In genomic region chr16:11308493-11309283, GRCh38 we compare ENCODE assay signal across 18 cellular contexts. TPM values are rescaled to one million over a fixed set of nuclear protein-coding genes. Genes with fewer than 3 reads are reported as not detected.
DNase-seq lines count a peak whose midpoint lies in the region; ATAC-seq and TF ChIP-seq lines count a peak whose summit lies in the region.
"Had no signal": no experiment of that assay in that cellular context is flagged by ENCODE, and none has a peak within 500 bp of the region (broad histone marks: within the 10 kb centered on the region; RNA-seq: fewer than 3 reads in every experiment).

No MANE protein-coding gene starts in this region.

- no peaks in the 10 kb centered on the region for H3K79me2 ChIP-seq in GM23338 (replicated peaks; ENCODE audit: insufficient read depth)
- H3K79me2 ChIP-seq: parathyroid adenoma had no signal

- H3K27me3 Mint-ChIP-seq in GM23338 (ENCODE audit: insufficient read depth, low read depth, poor library complexity): peaks cover 6% of the 10 kb centered on the region

- peaks cover 16% of the 10 kb centered on the region for H3F3A ChIP-seq in GM23338 (replicated peaks; ENCODE audit: low read depth)

- H3K27ac ChIP-seq in GM23338 (ENCODE audit: low read depth): no peak overlapping the region
- peak overlapping the region; percentile 65 to 75 for H3K27ac ChIP-seq in left lung
- H3K27ac ChIP-seq: C4-2B, parathyroid adenoma had no signal

- no peaks in the 10 kb centered on the region for H3K9me3 ChIP-seq in left lung

- no peak for TF ChIP-seq CTCF in GM23338 (conservative IDR thresholded peaks at IDR 0.05; ENCODE audit: low read depth in 2 of 2)
- no peak for TF ChIP-seq CTCF in left lung (IDR thresholded peaks at IDR 0.05)

- H2AFZ ChIP-seq in GM23338: peak overlapping the region; percentile 88; the same call in 1 of the 2 replicates

- H3K27ac Mint-ChIP-seq in GM23338: no peak overlapping the region

- no peaks in the 10 kb centered on the region for H4K20me1 ChIP-seq in GM23338 (replicated peaks; ENCODE audit: insufficient read depth)

- DNase-seq in COLO668 (lab: John Stamatoyannopoulos, UW; ENCODE audit: unreplicated experiment) (peak; percentile 70), GM23338 (ENCODE audit: low spot score) (no peak), NCI-H510A treated with DMSO at 0.1 percent for 48 hours (lab: John Stamatoyannopoulos, UW) (peak; percentile 77), left lung (no peak), hippocampal formation (lab: John Stamatoyannopoulos, UW) (no peak), medulla oblongata (ENCODE audit: extremely low spot score) (no peak)
- DNase-seq in central memory CD4-positive, alpha-beta T cell: no peak
- no peak for DNase-seq in effector CD8-positive, alpha-beta T cell (lab: John Stamatoyannopoulos, UW)
- DNase-seq: activated CD4-positive, alpha-beta T cell treated with anti-CD3 and anti-CD28 coated beads, Interleukin-2, amount 50 U/mL, for 4 hours; cortex of kidney; left colon; NCI-H446; stimulated activated CD4-positive, alpha-beta T cell treated with anti-CD3 and anti-CD28 coated beads, Interleukin-4, amount 100 ng/mL, for 24 hours; substantia nigra had no signal

- ATAC-seq in GM23338: peak; percentile 56
- no peak for ATAC-seq in left lung
- ATAC-seq: activated naive CD4-positive, alpha-beta T cell treated with anti-CD3 and anti-CD28 coated beads, Interleukin-2, amount 50 U/mL, for 72 hours; left colon had no signal

- H3K4me3 ChIP-seq in GM23338: no peak overlapping the region
- no peak overlapping the region for H3K4me3 ChIP-seq in left lung

- no peak overlapping the region for H3K4me3 Mint-ChIP-seq in GM23338

- 0 out of 3 replicates have a peak, but pooled peaks cover 2% of the 10 kb centered on the region for H3K9me3 Mint-ChIP-seq in GM23338
- H3K9me3 Mint-ChIP-seq: activated naive CD4-positive, alpha-beta T cell treated with anti-CD3 and anti-CD28 coated beads, Interleukin-2, amount 50 U/mL, for 72 hours had no signal

- peaks cover 26% of the 10 kb centered on the region for H3K4me1 Mint-ChIP-seq in GM23338

- peaks cover 20% of the 10 kb centered on the region for H3K4me1 ChIP-seq in GM23338 (ENCODE audit: insufficient read depth)
- peaks cover 4 to 68% of the 10 kb centered on the region in 2 donors for H3K4me1 ChIP-seq in left lung

- H3K27me3 ChIP-seq in GM23338 (ENCODE audit: insufficient read depth) (no peaks in the 10 kb centered on the region), left lung (no peaks in the 10 kb centered on the region)

- no peaks in the 10 kb centered on the region; the same call in 2 of the 3 replicates for H3K36me3 Mint-ChIP-seq in GM23338 (ENCODE audit: low read depth)
- H3K36me3 Mint-ChIP-seq: activated naive CD4-positive, alpha-beta T cell treated with anti-CD3 and anti-CD28 coated beads, Interleukin-2, amount 50 U/mL, for 72 hours had no signal

- H3K36me3 ChIP-seq in GM23338 (ENCODE audit: insufficient read depth) (no peaks in the 10 kb centered on the region; the same call in 1 of the 2 replicates), left lung (no peaks in the 10 kb centered on the region)

- no peak overlapping the region for H3K4me2 ChIP-seq in GM23338

- H3K9me2 ChIP-seq in GM23338 (ENCODE audit: insufficient read depth): no peaks in the 10 kb centered on the region; the same call in 1 of the 2 replicates

- intact Hi-C loops in left lung (cut with DNase I): no loop called here

TF ChIP-seq in GM23338, 12 proteins besides CTCF, POLR2A, EP300 and RAD21 (continues in another document):
- no peak for TF ChIP-seq JUNB (IDR thresholded peaks at IDR 0.05; ENCODE audit: unreplicated experiment)
- no peak for TF ChIP-seq EZH2 (IDR thresholded peaks at IDR 0.05; ENCODE audit: low read depth, unreplicated experiment)
- no peak for TF ChIP-seq NANOG (IDR thresholded peaks at IDR 0.05; ENCODE audit: borderline replicate concordance)
- TF ChIP-seq ZNF462 (CRISPR knock-in tag; IDR thresholded peaks at IDR 0.05): no peak
- no peak for TF ChIP-seq STAT1 (IDR thresholded peaks at IDR 0.05; ENCODE audit: unreplicated experiment)
- TF ChIP-seq CREB1 (CRISPR knock-in tag; IDR thresholded peaks at IDR 0.05; ENCODE audit: low read depth): no peak

RNA-seq across cellular contexts. Expression of gene PRM1, which starts 27.6 kb away (rescaled TPM):
- not detected in 2 replicates for total RNA-seq in GM23338 (2014; rRNA removed; shearing (Covaris generic))
- 1.2 and 2.1 TPM in 2 replicates for polyA plus RNA-seq in GM23338 (2016; fragmentation: Nextera tagmentation; extraction: Ambion mirVana)
- not detected for total RNA-seq in left lung
- total RNA-seq: activated naive CD4-positive, alpha-beta T cell treated with anti-CD3 and anti-CD28 coated beads, Interleukin-2, amount 50 U/mL, for 72 hours; fibroblast of villous mesenchyme; left colon had no signal

RNA-seq across cellular contexts. Expression of gene PRM2, which starts 32.4 kb away (rescaled TPM):
- not detected in 2 replicates for total RNA-seq in GM23338 (2014; rRNA removed; shearing (Covaris generic))
- not detected in 2 replicates for polyA plus RNA-seq in GM23338 (2016; fragmentation: Nextera tagmentation; extraction: Ambion mirVana)
- total RNA-seq in left lung: not detected
- total RNA-seq: activated naive CD4-positive, alpha-beta T cell treated with anti-CD3 and anti-CD28 coated beads, Interleukin-2, amount 50 U/mL, for 72 hours; fibroblast of villous mesenchyme; left colon had no signal

RNA-seq across cellular contexts. Expression of gene PRM3, which starts 35.3 kb away (rescaled TPM):
- total RNA-seq in GM23338 (2014; rRNA removed; shearing (Covaris generic)): not detected in 2 replicates
- not detected in 2 replicates for polyA plus RNA-seq in GM23338 (2016; fragmentation: Nextera tagmentation; extraction: Ambion mirVana)
- not detected for total RNA-seq in left lung
- total RNA-seq: activated naive CD4-positive, alpha-beta T cell treated with anti-CD3 and anti-CD28 coated beads, Interleukin-2, amount 50 U/mL, for 72 hours; fibroblast of villous mesenchyme; left colon had no signal

RNA-seq across cellular contexts. Expression of gene RMI2, which starts 36.6 kb away (rescaled TPM):
- total RNA-seq in GM23338 (2014; rRNA removed; shearing (Covaris generic)): 98.2 and 120 TPM in 2 replicates
- 103 and 108 TPM in 2 replicates for polyA plus RNA-seq in GM23338 (2016; fragmentation: Nextera tagmentation; extraction: Ambion mirVana)
- 10 to 100 TPM in 1 of 2 donors, 1 to 10 TPM in 1; 9.6 to 14.1 TPM for total RNA-seq in left lung

RNA-seq across cellular contexts. Expression of gene TNP2, which starts 39.6 kb away (rescaled TPM):
- total RNA-seq in GM23338 (2014; rRNA removed; shearing (Covaris generic)): not detected in 2 replicates
- not detected in 2 replicates for polyA plus RNA-seq in GM23338 (2016; fragmentation: Nextera tagmentation; extraction: Ambion mirVana)
- not detected for total RNA-seq in left lung
- total RNA-seq: activated naive CD4-positive, alpha-beta T cell treated with anti-CD3 and anti-CD28 coated beads, Interleukin-2, amount 50 U/mL, for 72 hours; fibroblast of villous mesenchyme; left colon had no signal

Comparison
In these comparisons a context has a peak if more than half of its experiments do, and no peak if none do; other contexts are left out.
1. DNase-seq: peak in COLO668 (single experiment) and NCI-H510A treated with DMSO at 0.1 percent for 48 hours (single experiment); none in GM23338 (single experiment), left lung (0 of 2), central memory CD4-positive, alpha-beta T cell (single experiment), hippocampal formation (0 of 2), effector CD8-positive, alpha-beta T cell (single experiment) and medulla oblongata (single experiment).